In the genomic region with DNA sequence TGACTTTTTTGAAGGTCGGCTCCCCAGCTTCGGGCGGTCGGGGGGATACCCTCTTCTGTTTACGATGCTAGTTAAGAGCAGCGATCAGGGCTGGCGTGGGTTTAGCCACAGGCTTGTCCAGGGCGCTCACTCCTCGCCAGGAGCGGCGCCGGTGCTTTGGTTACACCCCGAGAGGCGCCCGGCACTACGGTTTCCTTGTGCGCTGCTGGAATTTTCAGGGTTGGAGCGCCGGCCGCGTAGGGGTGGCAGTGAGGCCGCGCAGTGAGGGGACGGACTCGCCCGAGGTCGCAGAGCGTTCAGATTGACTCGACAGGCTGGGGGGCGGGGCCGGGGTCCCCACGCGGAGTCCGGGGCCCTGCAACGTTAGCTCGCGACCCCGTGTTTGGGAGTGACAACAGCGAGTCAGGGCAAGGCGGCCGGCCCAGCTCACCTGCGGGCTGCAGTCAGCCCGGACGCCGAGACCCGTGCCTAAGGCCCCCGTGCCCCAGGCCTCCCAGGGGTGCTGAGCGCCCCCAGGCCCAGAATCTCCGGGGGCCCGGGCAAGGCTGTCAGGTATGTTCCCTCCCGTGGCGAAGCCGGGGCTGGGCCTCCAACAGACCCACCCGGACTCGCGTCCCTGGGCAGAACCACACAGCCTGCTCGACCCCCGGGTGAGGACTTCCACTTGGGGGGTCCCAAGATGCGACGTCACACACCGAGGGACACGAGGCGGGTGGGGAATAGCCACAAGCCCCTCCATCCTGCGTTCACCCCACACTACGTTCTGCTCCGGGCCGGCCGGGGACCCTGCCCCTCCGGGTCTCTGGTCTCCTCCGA, we compare ENCODE assay signal across 1 cellular context.
A peak's percentile ranks its signal among the peaks of the same experiment; 100 is the strongest.
TF ChIP-seq lines count a peak whose summit lies in the region.

No MANE protein-coding gene starts in this region.

TF ChIP-seq in HepG2, 621 proteins besides CTCF, POLR2A, EP300 and RAD21 (continued from another document and continues in another):
- TF ChIP-seq SPEN (CRISPR knock-in tag; IDR thresholded peaks at IDR 0.05; ENCODE audit: low read depth): peak; percentile 70
- TF ChIP-seq SP4 (CRISPR knock-in tag; IDR thresholded peaks at IDR 0.05): 0 out of 2 replicates have a peak, but pooled peaks have one; percentile 17
- TF ChIP-seq ELF4 (CRISPR knock-in tag; IDR thresholded peaks at IDR 0.05; ENCODE audit: borderline replicate concordance): no peak
- no peak for TF ChIP-seq GPN1 (CRISPR knock-in tag; IDR thresholded peaks at IDR 0.05; ENCODE audit: borderline replicate concordance)
- no peak for TF ChIP-seq MLLT10 (CRISPR knock-in tag; IDR thresholded peaks at IDR 0.05)
- TF ChIP-seq, protein P1, sequence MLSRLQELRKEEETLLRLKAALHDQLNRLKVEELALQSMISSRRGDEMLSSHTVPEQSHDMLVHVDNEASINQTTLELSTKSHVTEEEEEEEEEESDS (CRISPR knock-in tag; IDR thresholded peaks at IDR 0.05; ENCODE audit: borderline replicate concordance): no peak
- TF ChIP-seq ZNF160 (CRISPR knock-in tag; IDR thresholded peaks at IDR 0.05): no peak
- TF ChIP-seq, protein P2, sequence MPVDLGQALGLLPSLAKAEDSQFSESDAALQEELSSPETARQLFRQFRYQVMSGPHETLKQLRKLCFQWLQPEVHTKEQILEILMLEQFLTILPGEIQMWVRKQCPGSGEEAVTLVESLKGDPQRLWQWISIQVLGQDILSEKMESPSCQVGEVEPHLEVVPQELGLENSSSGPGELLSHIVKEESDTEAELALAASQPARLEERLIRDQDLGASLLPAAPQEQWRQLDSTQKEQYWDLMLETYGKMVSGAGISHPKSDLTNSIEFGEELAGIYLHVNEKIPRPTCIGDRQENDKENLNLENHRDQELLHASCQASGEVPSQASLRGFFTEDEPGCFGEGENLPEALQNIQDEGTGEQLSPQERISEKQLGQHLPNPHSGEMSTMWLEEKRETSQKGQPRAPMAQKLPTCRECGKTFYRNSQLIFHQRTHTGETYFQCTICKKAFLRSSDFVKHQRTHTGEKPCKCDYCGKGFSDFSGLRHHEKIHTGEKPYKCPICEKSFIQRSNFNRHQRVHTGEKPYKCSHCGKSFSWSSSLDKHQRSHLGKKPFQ (CRISPR knock-in tag; IDR thresholded peaks at IDR 0.05; ENCODE audit: insufficient replicate concordance): peak; percentile 40
- TF ChIP-seq CHCHD3 (CRISPR knock-in tag; IDR thresholded peaks at IDR 0.05): 0 out of 2 replicates have a peak, but pooled peaks have one; percentile 80
- TF ChIP-seq MATR3 (CRISPR knock-in tag; IDR thresholded peaks at IDR 0.05): no peak
- TF ChIP-seq SRSF9 (IDR thresholded peaks at IDR 0.05; ENCODE audit: borderline replicate concordance, insufficient read depth, low read depth, low read length, poor library complexity, severe bottlenecking): no peak
- TF ChIP-seq NR3C1 (CRISPR knock-in tag; IDR thresholded peaks at IDR 0.05): no peak
- no peak for TF ChIP-seq ZNF737 (CRISPR knock-in tag; IDR thresholded peaks at IDR 0.05; ENCODE audit: borderline replicate concordance)
- TF ChIP-seq TBL1XR1 (IDR thresholded peaks at IDR 0.05; ENCODE audit: borderline replicate concordance, low read length, partially characterized antibody): no peak
- TF ChIP-seq, protein P3, sequence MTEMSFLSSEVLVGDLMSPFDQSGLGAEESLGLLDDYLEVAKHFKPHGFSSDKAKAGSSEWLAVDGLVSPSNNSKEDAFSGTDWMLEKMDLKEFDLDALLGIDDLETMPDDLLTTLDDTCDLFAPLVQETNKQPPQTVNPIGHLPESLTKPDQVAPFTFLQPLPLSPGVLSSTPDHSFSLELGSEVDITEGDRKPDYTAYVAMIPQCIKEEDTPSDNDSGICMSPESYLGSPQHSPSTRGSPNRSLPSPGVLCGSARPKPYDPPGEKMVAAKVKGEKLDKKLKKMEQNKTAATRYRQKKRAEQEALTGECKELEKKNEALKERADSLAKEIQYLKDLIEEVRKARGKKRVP (CRISPR knock-in tag; IDR thresholded peaks at IDR 0.05): no peak
- TF ChIP-seq ZNF678 (CRISPR knock-in tag; IDR thresholded peaks at IDR 0.05): no peak
- no peak for TF ChIP-seq ZC3H4 (CRISPR knock-in tag; IDR thresholded peaks at IDR 0.05; ENCODE audit: borderline replicate concordance)
- TF ChIP-seq DPF2 (CRISPR knock-in tag; IDR thresholded peaks at IDR 0.05; ENCODE audit: borderline replicate concordance, low read depth): no peak
- TF ChIP-seq PLRG1 (conservative IDR thresholded peaks at IDR 0.05): no peak
- TF ChIP-seq TSC22D2 (CRISPR knock-in tag; IDR thresholded peaks at IDR 0.05; ENCODE audit: borderline replicate concordance): no peak; the same call in 1 of the 2 replicates
- no peak for TF ChIP-seq ZNF326 (CRISPR knock-in tag; IDR thresholded peaks at IDR 0.05; ENCODE audit: borderline replicate concordance)
- TF ChIP-seq MTA3 (CRISPR knock-in tag; IDR thresholded peaks at IDR 0.05): no peak
- TF ChIP-seq ZNF441 (CRISPR knock-in tag; IDR thresholded peaks at IDR 0.05; ENCODE audit: borderline replicate concordance): peak; percentile 37; the same call in 1 of the 2 replicates
- TF ChIP-seq, protein P4, sequence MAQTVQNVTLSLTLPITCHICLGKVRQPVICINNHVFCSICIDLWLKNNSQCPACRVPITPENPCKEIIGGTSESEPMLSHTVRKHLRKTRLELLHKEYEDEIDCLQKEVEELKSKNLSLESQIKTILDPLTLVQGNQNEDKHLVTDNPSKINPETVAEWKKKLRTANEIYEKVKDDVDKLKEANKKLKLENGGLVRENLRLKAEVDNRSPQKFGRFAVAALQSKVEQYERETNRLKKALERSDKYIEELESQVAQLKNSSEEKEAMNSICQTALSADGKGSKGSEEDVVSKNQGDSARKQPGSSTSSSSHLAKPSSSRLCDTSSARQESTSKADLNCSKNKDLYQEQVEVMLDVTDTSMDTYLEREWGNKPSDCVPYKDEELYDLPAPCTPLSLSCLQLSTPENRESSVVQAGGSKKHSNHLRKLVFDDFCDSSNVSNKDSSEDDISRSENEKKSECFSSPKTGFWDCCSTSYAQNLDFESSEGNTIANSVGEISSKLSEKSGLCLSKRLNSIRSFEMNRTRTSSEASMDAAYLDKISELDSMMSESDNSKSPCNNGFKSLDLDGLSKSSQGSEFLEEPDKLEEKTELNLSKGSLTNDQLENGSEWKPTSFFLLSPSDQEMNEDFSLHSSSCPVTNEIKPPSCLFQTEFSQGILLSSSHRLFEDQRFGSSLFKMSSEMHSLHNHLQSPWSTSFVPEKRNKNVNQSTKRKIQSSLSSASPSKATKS (CRISPR knock-in tag; IDR thresholded peaks at IDR 0.05): no peak
- no peak for TF ChIP-seq MYNN (CRISPR knock-in tag; IDR thresholded peaks at IDR 0.05; ENCODE audit: low read depth)
- TF ChIP-seq GTF2F1 (IDR thresholded peaks at IDR 0.05; ENCODE audit: low read length): no peak
- TF ChIP-seq ZFP82 (CRISPR knock-in tag; IDR thresholded peaks at IDR 0.05; ENCODE audit: borderline replicate concordance): no peak
- peak; percentile 41; the same call in 1 of the 2 replicates for TF ChIP-seq FOXJ3 (CRISPR knock-in tag; IDR thresholded peaks at IDR 0.05; ENCODE audit: borderline replicate concordance)
- peak; percentile 74 for TF ChIP-seq ZNF747 (CRISPR knock-in tag; IDR thresholded peaks at IDR 0.05; ENCODE audit: borderline replicate concordance)
- TF ChIP-seq ZMYM3 (CRISPR knock-in tag; IDR thresholded peaks at IDR 0.05): no peak; the same call in 1 of the 2 replicates
- no peak; the same call in 1 of the 2 replicates for TF ChIP-seq SALL1 (CRISPR knock-in tag; IDR thresholded peaks at IDR 0.05)
- no peak for TF ChIP-seq ZNF543 (CRISPR knock-in tag; IDR thresholded peaks at IDR 0.05)
- 0 out of 2 replicates have a peak, but pooled peaks have one; percentile 42 for TF ChIP-seq ZNF44 (CRISPR knock-in tag; IDR thresholded peaks at IDR 0.05)
- TF ChIP-seq, protein P5, sequence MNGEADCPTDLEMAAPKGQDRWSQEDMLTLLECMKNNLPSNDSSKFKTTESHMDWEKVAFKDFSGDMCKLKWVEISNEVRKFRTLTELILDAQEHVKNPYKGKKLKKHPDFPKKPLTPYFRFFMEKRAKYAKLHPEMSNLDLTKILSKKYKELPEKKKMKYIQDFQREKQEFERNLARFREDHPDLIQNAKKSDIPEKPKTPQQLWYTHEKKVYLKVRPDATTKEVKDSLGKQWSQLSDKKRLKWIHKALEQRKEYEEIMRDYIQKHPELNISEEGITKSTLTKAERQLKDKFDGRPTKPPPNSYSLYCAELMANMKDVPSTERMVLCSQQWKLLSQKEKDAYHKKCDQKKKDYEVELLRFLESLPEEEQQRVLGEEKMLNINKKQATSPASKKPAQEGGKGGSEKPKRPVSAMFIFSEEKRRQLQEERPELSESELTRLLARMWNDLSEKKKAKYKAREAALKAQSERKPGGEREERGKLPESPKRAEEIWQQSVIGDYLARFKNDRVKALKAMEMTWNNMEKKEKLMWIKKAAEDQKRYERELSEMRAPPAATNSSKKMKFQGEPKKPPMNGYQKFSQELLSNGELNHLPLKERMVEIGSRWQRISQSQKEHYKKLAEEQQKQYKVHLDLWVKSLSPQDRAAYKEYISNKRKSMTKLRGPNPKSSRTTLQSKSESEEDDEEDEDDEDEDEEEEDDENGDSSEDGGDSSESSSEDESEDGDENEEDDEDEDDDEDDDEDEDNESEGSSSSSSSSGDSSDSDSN (CRISPR knock-in tag; IDR thresholded peaks at IDR 0.05): peak; percentile 88
- TF ChIP-seq, protein P6, sequence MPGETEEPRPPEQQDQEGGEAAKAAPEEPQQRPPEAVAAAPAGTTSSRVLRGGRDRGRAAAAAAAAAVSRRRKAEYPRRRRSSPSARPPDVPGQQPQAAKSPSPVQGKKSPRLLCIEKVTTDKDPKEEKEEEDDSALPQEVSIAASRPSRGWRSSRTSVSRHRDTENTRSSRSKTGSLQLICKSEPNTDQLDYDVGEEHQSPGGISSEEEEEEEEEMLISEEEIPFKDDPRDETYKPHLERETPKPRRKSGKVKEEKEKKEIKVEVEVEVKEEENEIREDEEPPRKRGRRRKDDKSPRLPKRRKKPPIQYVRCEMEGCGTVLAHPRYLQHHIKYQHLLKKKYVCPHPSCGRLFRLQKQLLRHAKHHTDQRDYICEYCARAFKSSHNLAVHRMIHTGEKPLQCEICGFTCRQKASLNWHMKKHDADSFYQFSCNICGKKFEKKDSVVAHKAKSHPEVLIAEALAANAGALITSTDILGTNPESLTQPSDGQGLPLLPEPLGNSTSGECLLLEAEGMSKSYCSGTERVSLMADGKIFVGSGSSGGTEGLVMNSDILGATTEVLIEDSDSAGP (CRISPR knock-in tag; IDR thresholded peaks at IDR 0.05; ENCODE audit: borderline replicate concordance): peak; percentile 38; the same call in 1 of the 2 replicates
- no peak for TF ChIP-seq ZNF614 (CRISPR knock-in tag; IDR thresholded peaks at IDR 0.05; ENCODE audit: borderline replicate concordance)
- TF ChIP-seq, protein P7, sequence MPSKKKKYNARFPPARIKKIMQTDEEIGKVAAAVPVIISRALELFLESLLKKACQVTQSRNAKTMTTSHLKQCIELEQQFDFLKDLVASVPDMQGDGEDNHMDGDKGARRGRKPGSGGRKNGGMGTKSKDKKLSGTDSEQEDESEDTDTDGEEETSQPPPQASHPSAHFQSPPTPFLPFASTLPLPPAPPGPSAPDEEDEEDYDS (CRISPR knock-in tag; IDR thresholded peaks at IDR 0.05): peak; percentile 7; the same call in 1 of the 2 replicates
- TF ChIP-seq PAX8 (CRISPR knock-in tag; IDR thresholded peaks at IDR 0.05; ENCODE audit: borderline replicate concordance): no peak; the same call in 1 of the 2 replicates
- TF ChIP-seq, protein P8, sequence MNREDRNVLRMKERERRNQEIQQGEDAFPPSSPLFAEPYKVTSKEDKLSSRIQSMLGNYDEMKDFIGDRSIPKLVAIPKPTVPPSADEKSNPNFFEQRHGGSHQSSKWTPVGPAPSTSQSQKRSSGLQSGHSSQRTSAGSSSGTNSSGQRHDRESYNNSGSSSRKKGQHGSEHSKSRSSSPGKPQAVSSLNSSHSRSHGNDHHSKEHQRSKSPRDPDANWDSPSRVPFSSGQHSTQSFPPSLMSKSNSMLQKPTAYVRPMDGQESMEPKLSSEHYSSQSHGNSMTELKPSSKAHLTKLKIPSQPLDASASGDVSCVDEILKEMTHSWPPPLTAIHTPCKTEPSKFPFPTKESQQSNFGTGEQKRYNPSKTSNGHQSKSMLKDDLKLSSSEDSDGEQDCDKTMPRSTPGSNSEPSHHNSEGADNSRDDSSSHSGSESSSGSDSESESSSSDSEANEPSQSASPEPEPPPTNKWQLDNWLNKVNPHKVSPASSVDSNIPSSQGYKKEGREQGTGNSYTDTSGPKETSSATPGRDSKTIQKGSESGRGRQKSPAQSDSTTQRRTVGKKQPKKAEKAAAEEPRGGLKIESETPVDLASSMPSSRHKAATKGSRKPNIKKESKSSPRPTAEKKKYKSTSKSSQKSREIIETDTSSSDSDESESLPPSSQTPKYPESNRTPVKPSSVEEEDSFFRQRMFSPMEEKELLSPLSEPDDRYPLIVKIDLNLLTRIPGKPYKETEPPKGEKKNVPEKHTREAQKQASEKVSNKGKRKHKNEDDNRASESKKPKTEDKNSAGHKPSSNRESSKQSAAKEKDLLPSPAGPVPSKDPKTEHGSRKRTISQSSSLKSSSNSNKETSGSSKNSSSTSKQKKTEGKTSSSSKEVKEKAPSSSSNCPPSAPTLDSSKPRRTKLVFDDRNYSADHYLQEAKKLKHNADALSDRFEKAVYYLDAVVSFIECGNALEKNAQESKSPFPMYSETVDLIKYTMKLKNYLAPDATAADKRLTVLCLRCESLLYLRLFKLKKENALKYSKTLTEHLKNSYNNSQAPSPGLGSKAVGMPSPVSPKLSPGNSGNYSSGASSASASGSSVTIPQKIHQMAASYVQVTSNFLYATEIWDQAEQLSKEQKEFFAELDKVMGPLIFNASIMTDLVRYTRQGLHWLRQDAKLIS (CRISPR knock-in tag; IDR thresholded peaks at IDR 0.05): no peak
- TF ChIP-seq, protein P9, sequence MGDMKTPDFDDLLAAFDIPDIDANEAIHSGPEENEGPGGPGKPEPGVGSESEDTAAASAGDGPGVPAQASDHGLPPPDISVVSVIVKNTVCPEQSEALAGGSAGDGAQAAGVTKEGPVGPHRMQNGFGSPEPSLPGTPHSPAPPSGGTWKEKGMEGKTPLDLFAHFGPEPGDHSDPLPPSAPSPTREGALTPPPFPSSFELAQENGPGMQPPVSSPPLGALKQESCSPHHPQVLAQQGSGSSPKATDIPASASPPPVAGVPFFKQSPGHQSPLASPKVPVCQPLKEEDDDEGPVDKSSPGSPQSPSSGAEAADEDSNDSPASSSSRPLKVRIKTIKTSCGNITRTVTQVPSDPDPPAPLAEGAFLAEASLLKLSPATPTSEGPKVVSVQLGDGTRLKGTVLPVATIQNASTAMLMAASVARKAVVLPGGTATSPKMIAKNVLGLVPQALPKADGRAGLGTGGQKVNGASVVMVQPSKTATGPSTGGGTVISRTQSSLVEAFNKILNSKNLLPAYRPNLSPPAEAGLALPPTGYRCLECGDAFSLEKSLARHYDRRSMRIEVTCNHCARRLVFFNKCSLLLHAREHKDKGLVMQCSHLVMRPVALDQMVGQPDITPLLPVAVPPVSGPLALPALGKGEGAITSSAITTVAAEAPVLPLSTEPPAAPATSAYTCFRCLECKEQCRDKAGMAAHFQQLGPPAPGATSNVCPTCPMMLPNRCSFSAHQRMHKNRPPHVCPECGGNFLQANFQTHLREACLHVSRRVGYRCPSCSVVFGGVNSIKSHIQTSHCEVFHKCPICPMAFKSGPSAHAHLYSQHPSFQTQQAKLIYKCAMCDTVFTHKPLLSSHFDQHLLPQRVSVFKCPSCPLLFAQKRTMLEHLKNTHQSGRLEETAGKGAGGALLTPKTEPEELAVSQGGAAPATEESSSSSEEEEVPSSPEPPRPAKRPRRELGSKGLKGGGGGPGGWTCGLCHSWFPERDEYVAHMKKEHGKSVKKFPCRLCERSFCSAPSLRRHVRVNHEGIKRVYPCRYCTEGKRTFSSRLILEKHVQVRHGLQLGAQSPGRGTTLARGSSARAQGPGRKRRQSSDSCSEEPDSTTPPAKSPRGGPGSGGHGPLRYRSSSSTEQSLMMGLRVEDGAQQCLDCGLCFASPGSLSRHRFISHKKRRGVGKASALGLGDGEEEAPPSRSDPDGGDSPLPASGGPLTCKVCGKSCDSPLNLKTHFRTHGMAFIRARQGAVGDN (CRISPR knock-in tag; IDR thresholded peaks at IDR 0.05): peak; percentile 81
- 0 out of 2 replicates have a peak, but pooled peaks have one; percentile 6 for TF ChIP-seq ZNF12 (CRISPR knock-in tag; IDR thresholded peaks at IDR 0.05)
- TF ChIP-seq POLR2AphosphoS5 (IDR thresholded peaks at IDR 0.05; ENCODE audit: low read depth, low read length): no peak
